1 cellular context compared by ENCODE assay signal in the genomic region with DNA sequence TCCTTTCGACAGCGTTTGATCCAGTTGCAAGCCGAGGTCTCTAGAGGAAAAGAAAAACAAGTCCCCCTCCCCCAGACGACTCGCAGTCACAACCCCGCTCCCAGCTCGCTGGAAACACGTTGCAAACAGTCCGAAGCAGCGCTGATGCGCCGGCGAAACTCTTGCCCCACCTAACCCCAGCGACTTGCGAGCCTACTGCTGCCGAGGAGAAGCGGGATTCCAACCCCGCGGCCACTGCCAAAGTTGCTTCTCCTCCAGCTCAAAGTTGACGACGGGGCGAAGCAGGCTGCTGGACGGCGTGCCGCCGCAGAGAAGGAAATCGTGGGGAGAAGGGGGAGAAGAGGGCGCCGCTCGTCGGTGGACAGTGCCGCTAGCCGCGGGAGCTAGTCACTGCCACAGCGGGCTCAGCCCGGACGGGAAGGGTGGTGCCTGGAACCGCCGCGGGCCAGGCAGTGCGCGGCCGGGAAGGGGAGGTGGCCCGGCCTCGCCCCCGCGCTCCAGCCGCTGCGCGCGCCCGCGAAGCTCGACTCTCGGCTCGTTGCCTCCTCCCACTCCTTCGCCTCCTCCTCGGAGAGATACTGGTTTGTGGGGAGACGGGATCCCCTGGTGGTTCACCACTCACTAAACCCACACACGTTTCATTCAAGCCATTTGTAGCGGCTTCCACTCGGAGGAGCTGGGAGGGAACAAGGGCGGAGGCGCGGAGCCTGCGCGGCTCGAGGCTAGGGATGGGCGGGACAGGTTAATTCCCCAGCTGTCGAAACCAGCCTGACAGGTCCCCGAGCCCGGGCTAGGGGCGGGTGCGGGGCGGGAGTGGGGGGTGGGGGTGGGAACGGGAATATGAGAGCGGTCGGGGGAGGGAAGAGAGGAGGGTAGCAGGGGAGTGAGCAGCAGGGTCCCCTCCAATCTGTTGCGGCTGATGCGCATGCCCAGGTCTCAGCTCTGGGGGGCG.
TF ChIP-seq lines count a peak whose summit lies in the region.

A gene with protein sequence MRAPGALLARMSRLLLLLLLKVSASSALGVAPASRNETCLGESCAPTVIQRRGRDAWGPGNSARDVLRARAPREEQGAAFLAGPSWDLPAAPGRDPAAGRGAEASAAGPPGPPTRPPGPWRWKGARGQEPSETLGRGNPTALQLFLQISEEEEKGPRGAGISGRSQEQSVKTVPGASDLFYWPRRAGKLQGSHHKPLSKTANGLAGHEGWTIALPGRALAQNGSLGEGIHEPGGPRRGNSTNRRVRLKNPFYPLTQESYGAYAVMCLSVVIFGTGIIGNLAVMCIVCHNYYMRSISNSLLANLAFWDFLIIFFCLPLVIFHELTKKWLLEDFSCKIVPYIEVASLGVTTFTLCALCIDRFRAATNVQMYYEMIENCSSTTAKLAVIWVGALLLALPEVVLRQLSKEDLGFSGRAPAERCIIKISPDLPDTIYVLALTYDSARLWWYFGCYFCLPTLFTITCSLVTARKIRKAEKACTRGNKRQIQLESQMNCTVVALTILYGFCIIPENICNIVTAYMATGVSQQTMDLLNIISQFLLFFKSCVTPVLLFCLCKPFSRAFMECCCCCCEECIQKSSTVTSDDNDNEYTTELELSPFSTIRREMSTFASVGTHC (minus strand): TSS at position 392 of the 952 bp plus-strand sequence. CDS start 816 bp downstream, outside the sequence.

TF ChIP-seq in K562, 482 proteins besides CTCF, POLR2A, EP300 and RAD21 (continues in another document):
- TF ChIP-seq, protein P1, sequence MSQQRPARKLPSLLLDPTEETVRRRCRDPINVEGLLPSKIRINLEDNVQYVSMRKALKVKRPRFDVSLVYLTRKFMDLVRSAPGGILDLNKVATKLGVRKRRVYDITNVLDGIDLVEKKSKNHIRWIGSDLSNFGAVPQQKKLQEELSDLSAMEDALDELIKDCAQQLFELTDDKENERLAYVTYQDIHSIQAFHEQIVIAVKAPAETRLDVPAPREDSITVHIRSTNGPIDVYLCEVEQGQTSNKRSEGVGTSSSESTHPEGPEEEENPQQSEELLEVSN (IDR thresholded peaks at IDR 0.05; ENCODE audit: borderline replicate concordance in 1 of 2, extremely low read depth in 1 of 2, insufficient read depth in 1 of 2, insufficient read length in 1 of 2, low read depth in 1 of 2, low read length in 1 of 2, poor library complexity in 1 of 2, severe bottlenecking in 1 of 2) = peak; percentile 8 to 82
- no peak for TF ChIP-seq ZNF707 (CRISPR knock-in tag; conservative IDR thresholded peaks at IDR 0.05)
- TF ChIP-seq, protein P2, sequence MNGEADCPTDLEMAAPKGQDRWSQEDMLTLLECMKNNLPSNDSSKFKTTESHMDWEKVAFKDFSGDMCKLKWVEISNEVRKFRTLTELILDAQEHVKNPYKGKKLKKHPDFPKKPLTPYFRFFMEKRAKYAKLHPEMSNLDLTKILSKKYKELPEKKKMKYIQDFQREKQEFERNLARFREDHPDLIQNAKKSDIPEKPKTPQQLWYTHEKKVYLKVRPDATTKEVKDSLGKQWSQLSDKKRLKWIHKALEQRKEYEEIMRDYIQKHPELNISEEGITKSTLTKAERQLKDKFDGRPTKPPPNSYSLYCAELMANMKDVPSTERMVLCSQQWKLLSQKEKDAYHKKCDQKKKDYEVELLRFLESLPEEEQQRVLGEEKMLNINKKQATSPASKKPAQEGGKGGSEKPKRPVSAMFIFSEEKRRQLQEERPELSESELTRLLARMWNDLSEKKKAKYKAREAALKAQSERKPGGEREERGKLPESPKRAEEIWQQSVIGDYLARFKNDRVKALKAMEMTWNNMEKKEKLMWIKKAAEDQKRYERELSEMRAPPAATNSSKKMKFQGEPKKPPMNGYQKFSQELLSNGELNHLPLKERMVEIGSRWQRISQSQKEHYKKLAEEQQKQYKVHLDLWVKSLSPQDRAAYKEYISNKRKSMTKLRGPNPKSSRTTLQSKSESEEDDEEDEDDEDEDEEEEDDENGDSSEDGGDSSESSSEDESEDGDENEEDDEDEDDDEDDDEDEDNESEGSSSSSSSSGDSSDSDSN (IDR thresholded peaks at IDR 0.05; ENCODE audit: borderline replicate concordance in 1 of 2, low read depth in 2 of 2, low read length in 2 of 2) = peak; percentile 82 to 94; a peak in 3 of 4 replicates
- TF ChIP-seq MAZ (CRISPR knock-in tag; conservative IDR thresholded peaks at IDR 0.05 in 1 of 2, IDR thresholded peaks at IDR 0.05 in 1 of 2) = peak in 1 of 2 experiments; percentile 93; a peak in 2 of 4 replicates
- peak; percentile 5; the same call in 1 of the 2 replicates for TF ChIP-seq KLF13 (tag; IDR thresholded peaks at IDR 0.05; ENCODE audit: borderline replicate concordance, low read depth)
- peak; percentile 71 to 76 for TF ChIP-seq NRF1 (conservative IDR thresholded peaks at IDR 0.05 in 1 of 2, IDR thresholded peaks at IDR 0.05 in 1 of 2)
- TF ChIP-seq CBX1 (IDR thresholded peaks at IDR 0.05; ENCODE audit: low read depth) = peak; percentile 70; the same call in 1 of the 2 replicates
- TF ChIP-seq, protein P3, sequence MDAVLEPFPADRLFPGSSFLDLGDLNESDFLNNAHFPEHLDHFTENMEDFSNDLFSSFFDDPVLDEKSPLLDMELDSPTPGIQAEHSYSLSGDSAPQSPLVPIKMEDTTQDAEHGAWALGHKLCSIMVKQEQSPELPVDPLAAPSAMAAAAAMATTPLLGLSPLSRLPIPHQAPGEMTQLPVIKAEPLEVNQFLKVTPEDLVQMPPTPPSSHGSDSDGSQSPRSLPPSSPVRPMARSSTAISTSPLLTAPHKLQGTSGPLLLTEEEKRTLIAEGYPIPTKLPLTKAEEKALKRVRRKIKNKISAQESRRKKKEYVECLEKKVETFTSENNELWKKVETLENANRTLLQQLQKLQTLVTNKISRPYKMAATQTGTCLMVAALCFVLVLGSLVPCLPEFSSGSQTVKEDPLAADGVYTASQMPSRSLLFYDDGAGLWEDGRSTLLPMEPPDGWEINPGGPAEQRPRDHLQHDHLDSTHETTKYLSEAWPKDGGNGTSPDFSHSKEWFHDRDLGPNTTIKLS (IDR thresholded peaks at IDR 0.05; ENCODE audit: borderline replicate concordance, low read depth) = peak; percentile 58; the same call in 1 of the 2 replicates
- TF ChIP-seq SAFB (IDR thresholded peaks at IDR 0.05; ENCODE audit: borderline replicate concordance, low read depth, low read length) = 0 out of 2 replicates have a peak, but pooled peaks have one; percentile 16
- peak; percentile 66 for TF ChIP-seq CXXC5 (CRISPR knock-in tag; IDR thresholded peaks at IDR 0.05)
- TF ChIP-seq ZNF75A (CRISPR knock-in tag; IDR thresholded peaks at IDR 0.05) = no peak
- TF ChIP-seq RBM14 (IDR thresholded peaks at IDR 0.05; ENCODE audit: borderline replicate concordance, insufficient read depth, low read depth, low read length) = 0 out of 2 replicates have a peak, but pooled peaks have one; percentile 48
- TF ChIP-seq, protein P4, sequence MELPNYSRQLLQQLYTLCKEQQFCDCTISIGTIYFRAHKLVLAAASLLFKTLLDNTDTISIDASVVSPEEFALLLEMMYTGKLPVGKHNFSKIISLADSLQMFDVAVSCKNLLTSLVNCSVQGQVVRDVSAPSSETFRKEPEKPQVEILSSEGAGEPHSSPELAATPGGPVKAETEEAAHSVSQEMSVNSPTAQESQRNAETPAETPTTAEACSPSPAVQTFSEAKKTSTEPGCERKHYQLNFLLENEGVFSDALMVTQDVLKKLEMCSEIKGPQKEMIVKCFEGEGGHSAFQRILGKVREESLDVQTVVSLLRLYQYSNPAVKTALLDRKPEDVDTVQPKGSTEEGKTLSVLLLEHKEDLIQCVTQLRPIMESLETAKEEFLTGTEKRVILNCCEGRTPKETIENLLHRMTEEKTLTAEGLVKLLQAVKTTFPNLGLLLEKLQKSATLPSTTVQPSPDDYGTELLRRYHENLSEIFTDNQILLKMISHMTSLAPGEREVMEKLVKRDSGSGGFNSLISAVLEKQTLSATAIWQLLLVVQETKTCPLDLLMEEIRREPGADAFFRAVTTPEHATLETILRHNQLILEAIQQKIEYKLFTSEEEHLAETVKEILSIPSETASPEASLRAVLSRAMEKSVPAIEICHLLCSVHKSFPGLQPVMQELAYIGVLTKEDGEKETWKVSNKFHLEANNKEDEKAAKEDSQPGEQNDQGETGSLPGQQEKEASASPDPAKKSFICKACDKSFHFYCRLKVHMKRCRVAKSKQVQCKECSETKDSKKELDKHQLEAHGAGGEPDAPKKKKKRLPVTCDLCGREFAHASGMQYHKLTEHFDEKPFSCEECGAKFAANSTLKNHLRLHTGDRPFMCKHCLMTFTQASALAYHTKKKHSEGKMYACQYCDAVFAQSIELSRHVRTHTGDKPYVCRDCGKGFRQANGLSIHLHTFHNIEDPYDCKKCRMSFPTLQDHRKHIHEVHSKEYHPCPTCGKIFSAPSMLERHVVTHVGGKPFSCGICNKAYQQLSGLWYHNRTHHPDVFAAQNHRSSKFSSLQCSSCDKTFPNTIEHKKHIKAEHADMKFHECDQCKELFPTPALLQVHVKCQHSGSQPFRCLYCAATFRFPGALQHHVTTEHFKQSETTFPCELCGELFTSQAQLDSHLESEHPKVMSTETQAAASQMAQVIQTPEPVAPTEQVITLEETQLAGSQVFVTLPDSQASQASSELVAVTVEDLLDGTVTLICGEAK (IDR thresholded peaks at IDR 0.05) = peak; percentile 33; the same call in 1 of the 2 replicates
- TF ChIP-seq, protein P4 (CRISPR knock-in tag; IDR thresholded peaks at IDR 0.05) = no peak
- TF ChIP-seq ZNF561 (CRISPR knock-in tag; conservative IDR thresholded peaks at IDR 0.05) = no peak
- peak; percentile 58; the same call in 1 of the 2 replicates for TF ChIP-seq CTBP1 (IDR thresholded peaks at IDR 0.05; ENCODE audit: borderline replicate concordance)
- TF ChIP-seq, protein P5, sequence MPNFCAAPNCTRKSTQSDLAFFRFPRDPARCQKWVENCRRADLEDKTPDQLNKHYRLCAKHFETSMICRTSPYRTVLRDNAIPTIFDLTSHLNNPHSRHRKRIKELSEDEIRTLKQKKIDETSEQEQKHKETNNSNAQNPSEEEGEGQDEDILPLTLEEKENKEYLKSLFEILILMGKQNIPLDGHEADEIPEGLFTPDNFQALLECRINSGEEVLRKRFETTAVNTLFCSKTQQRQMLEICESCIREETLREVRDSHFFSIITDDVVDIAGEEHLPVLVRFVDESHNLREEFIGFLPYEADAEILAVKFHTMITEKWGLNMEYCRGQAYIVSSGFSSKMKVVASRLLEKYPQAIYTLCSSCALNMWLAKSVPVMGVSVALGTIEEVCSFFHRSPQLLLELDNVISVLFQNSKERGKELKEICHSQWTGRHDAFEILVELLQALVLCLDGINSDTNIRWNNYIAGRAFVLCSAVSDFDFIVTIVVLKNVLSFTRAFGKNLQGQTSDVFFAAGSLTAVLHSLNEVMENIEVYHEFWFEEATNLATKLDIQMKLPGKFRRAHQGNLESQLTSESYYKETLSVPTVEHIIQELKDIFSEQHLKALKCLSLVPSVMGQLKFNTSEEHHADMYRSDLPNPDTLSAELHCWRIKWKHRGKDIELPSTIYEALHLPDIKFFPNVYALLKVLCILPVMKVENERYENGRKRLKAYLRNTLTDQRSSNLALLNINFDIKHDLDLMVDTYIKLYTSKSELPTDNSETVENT (CRISPR knock-in tag; IDR thresholded peaks at IDR 0.05) = no peak
- TF ChIP-seq KDM5B (IDR thresholded peaks at IDR 0.05; ENCODE audit: insufficient replicate concordance, low read depth, low read length) = peak; percentile 29
- TF ChIP-seq CBX5 (IDR thresholded peaks at IDR 0.05; ENCODE audit: borderline replicate concordance, low read depth) = 0 out of 2 replicates have a peak, but pooled peaks have one; percentile 13
- TF ChIP-seq, protein P6, sequence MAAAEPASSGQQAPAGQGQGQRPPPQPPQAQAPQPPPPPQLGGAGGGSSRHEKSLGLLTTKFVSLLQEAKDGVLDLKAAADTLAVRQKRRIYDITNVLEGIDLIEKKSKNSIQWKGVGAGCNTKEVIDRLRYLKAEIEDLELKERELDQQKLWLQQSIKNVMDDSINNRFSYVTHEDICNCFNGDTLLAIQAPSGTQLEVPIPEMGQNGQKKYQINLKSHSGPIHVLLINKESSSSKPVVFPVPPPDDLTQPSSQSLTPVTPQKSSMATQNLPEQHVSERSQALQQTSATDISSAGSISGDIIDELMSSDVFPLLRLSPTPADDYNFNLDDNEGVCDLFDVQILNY (CRISPR knock-in tag; IDR thresholded peaks at IDR 0.05) = no peak
- TF ChIP-seq TCF7 (IDR thresholded peaks at IDR 0.05; ENCODE audit: borderline replicate concordance) = 0 out of 2 replicates have a peak, but pooled peaks have one; percentile 20
- TF ChIP-seq, protein P7, sequence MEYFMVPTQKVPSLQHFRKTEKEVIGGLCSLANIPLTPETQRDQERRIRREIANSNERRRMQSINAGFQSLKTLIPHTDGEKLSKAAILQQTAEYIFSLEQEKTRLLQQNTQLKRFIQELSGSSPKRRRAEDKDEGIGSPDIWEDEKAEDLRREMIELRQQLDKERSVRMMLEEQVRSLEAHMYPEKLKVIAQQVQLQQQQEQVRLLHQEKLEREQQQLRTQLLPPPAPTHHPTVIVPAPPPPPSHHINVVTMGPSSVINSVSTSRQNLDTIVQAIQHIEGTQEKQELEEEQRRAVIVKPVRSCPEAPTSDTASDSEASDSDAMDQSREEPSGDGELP (CRISPR knock-in tag; IDR thresholded peaks at IDR 0.05; ENCODE audit: borderline replicate concordance) = peak; percentile 13; the same call in 1 of the 2 replicates
- TF ChIP-seq, protein P8, sequence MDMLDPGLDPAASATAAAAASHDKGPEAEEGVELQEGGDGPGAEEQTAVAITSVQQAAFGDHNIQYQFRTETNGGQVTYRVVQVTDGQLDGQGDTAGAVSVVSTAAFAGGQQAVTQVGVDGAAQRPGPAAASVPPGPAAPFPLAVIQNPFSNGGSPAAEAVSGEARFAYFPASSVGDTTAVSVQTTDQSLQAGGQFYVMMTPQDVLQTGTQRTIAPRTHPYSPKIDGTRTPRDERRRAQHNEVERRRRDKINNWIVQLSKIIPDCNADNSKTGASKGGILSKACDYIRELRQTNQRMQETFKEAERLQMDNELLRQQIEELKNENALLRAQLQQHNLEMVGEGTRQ (CRISPR knock-in tag; IDR thresholded peaks at IDR 0.05) = no peak
- peak; percentile 79 for TF ChIP-seq L3MBTL2 (IDR thresholded peaks at IDR 0.05)
- no peak for TF ChIP-seq SLC30A9 (CRISPR knock-in tag; IDR thresholded peaks at IDR 0.05)
- TF ChIP-seq CBFB (CRISPR knock-in tag; IDR thresholded peaks at IDR 0.05) = peak; percentile 21; the same call in 1 of the 2 replicates
